ENCODE assay signal across 20 cellular contexts in the genomic region with DNA sequence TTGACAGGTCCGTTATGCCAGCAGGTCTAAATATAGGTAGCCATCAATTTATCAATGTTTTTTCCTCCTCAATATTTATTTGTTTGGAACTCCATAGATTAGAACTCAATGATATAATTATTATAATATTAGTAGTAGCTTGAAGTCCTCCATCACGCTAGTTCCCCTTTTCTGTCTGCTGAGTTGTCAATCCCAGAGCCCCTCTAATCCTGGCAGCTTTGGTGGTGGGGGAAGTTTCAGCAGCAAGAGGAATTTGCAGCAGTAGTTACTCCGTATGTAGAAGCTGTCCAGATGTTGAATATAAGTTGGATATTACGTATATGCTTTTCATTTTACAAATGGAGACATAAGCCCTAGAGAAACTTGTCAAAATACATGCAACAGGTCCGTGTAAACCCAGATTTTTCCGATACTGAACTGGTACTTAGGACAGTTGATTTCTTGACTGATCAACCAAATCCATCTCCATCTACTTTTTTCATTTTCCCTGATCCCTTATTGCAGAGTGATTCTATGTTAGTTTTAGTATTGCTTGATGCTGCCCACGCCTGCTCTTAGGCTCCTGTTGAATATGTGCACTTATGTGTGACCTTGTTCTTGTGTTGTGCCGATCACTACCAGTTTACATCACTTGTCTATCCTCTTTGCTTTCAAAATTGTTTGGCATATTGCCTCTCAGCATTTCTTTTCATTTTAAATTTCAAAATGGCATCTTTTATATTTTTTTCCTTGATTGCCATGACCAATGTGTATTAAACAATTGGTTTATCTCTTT. TPM values are rescaled to one million over a fixed set of nuclear protein-coding genes. Genes with fewer than 3 reads are reported as not detected.
A peak's percentile ranks its signal among the peaks of the same experiment; 100 is the strongest.
DNase-seq lines count a peak whose midpoint lies in the region; ATAC-seq, FAIRE-seq and TF ChIP-seq lines count a peak whose summit lies in the region.
"Had no signal": no experiment of that assay in that cellular context is flagged by ENCODE, and none has a peak within 500 bp of the region (broad histone marks: within the 10 kb centered on the region; RNA-seq: fewer than 3 reads in every experiment).

No MANE protein-coding gene starts in this region.

- ATAC-seq in activated CD4-positive, alpha-beta T cell treated with anti-CD3 and anti-CD28 coated beads for 36 hours, result peak; percentile 17
- ATAC-seq in activated CD8-positive, alpha-beta T cell treated with anti-CD3 and anti-CD28 coated beads, Interleukin-2, amount 10 ng/mL, durations not matched to agents 7 days and 5 days, result no peak
- ATAC-seq in natural killer cell (no peak), GM18517 (IDR thresholded peaks at IDR 0.05; ENCODE audit: unreplicated experiment) (no peak), GM19455 (IDR thresholded peaks at IDR 0.05; ENCODE audit: unreplicated experiment) (no peak)
- ATAC-seq: right cardiac atrium had no signal

- peak overlapping the region; percentile 92 for H3K27ac Mint-ChIP-seq in activated CD4-positive, alpha-beta T cell treated with anti-CD3 and anti-CD28 coated beads for 36 hours
- peak overlapping the region; percentile 31 for H3K27ac Mint-ChIP-seq in activated CD8-positive, alpha-beta T cell treated with anti-CD3 and anti-CD28 coated beads, Interleukin-2, amount 10 ng/mL, durations not matched to agents 7 days and 5 days
- H3K27ac Mint-ChIP-seq in natural killer cell, result peak overlapping the region; percentile 84 to 89
- H3K27ac Mint-ChIP-seq: H9 had no signal

- DNase-seq in activated CD4-positive, alpha-beta T cell treated with anti-CD3 and anti-CD28 coated beads for 36 hours, result no peak
- no peak for DNase-seq in activated CD4-positive, alpha-beta T cell treated with anti-CD3 and anti-CD28 coated beads, Interleukin-2, amount 50 U/mL, for 48 hours
- no peak for DNase-seq in GM12892 (ENCODE audit: insufficient read length)
- DNase-seq in activated CD8-positive, alpha-beta T cell treated with anti-CD3 and anti-CD28 coated beads, Interleukin-2, amount 10 ng/mL, durations not matched to agents 7 days and 5 days, result no peak
- no peak for DNase-seq in natural killer cell
- DNase-seq in NCI-H1694 treated with DMSO at 0.1 percent for 48 hours (lab: John Stamatoyannopoulos, UW), result no peak
- DNase-seq: activated CD4-positive, CD25-positive, alpha-beta regulatory T cell; activated effector memory CD4-positive, alpha-beta T cell treated with anti-CD3 and anti-CD28 coated beads, Interleukin-2, amount 50 U/mL, for 16 hours; COR-L47; foreskin fibroblast; GDM1; H9; NCI-H1092 treated with DMSO at 0.1 percent for 48 hours; NCI-H226; right cardiac atrium; stimulated activated CD4-positive, alpha-beta T cell treated with anti-CD3 and anti-CD28 coated beads, Interleukin-2, amount 100 ng/mL, for 48 hours had no signal

- intact Hi-C loops in activated CD4-positive, alpha-beta T cell treated with anti-CD3 and anti-CD28 coated beads for 36 hours (cut with DNase I, micrococcal nuclease), result loop anchor here in 1 of 2 experiments (2.0 to 5.0 kb wide), 2 partner anchors 144 to 241 kb away; partner anchors contain the start of genes RLF and ZMPSTE24
- intact Hi-C loops in natural killer cell (cut with micrococcal nuclease), result loop anchor here (5.0 to 10.0 kb wide), 2 partner anchors 144 to 327 kb away; partner anchors contain the start of gene ZMPSTE24

- peak; percentile 85 for FAIRE-seq in GM12892 (lab: Jason Lieb, UNC)
- FAIRE-seq: A204.1 had no signal

- peaks cover 57% of the 10 kb centered on the region for H3K36me3 Mint-ChIP-seq in activated CD4-positive, alpha-beta T cell treated with anti-CD3 and anti-CD28 coated beads for 36 hours (ENCODE audit: low read depth)
- H3K36me3 Mint-ChIP-seq in activated CD8-positive, alpha-beta T cell treated with anti-CD3 and anti-CD28 coated beads, Interleukin-2, amount 10 ng/mL, durations not matched to agents 7 days and 5 days (ENCODE audit: low read depth), result peaks cover 27% of the 10 kb centered on the region
- no peaks in the 10 kb centered on the region for H3K36me3 Mint-ChIP-seq in natural killer cell

- TF ChIP-seq POLR2A in GM12892 (IDR thresholded peaks at IDR 0.05; ENCODE audit: low read depth, low read length), result no peak; the same call in 1 of the 2 replicates

- TF ChIP-seq CTCF in natural killer cell (IDR thresholded peaks at IDR 0.05), result no peak

- peak overlapping the region; percentile 22 for H3K4me3 Mint-ChIP-seq in activated CD4-positive, alpha-beta T cell treated with anti-CD3 and anti-CD28 coated beads for 36 hours
- H3K4me3 Mint-ChIP-seq in activated CD8-positive, alpha-beta T cell treated with anti-CD3 and anti-CD28 coated beads, Interleukin-2, amount 10 ng/mL, durations not matched to agents 7 days and 5 days, result no peak overlapping the region
- no peak overlapping the region for H3K4me3 Mint-ChIP-seq in natural killer cell
- H3K4me3 Mint-ChIP-seq: H9, neural crest cell had no signal

- no peaks in the 10 kb centered on the region for H3K27me3 Mint-ChIP-seq in activated CD4-positive, alpha-beta T cell treated with anti-CD3 and anti-CD28 coated beads for 36 hours
- no peaks in the 10 kb centered on the region for H3K27me3 Mint-ChIP-seq in activated CD8-positive, alpha-beta T cell treated with anti-CD3 and anti-CD28 coated beads, Interleukin-2, amount 10 ng/mL, durations not matched to agents 7 days and 5 days (ENCODE audit: low read depth)
- H3K27me3 Mint-ChIP-seq in natural killer cell (ENCODE audit: low read depth in 2 of 2), result no peaks in the 10 kb centered on the region

- peaks cover 83% of the 10 kb centered on the region for H3K4me1 Mint-ChIP-seq in activated CD4-positive, alpha-beta T cell treated with anti-CD3 and anti-CD28 coated beads for 36 hours
- peaks cover 72% of the 10 kb centered on the region for H3K4me1 Mint-ChIP-seq in activated CD8-positive, alpha-beta T cell treated with anti-CD3 and anti-CD28 coated beads, Interleukin-2, amount 10 ng/mL, durations not matched to agents 7 days and 5 days (ENCODE audit: low read depth)
- H3K4me1 Mint-ChIP-seq in natural killer cell, result peaks cover 42 to 47% of the 10 kb centered on the region in 2 donors
- H3K4me1 Mint-ChIP-seq: H9 had no signal

- POLR2A ChIA-PET in activated CD4-positive, alpha-beta T cell treated with anti-CD3 and anti-CD28 coated beads for 36 hours (lab: Charles Lee), result interaction anchor here (1.1 kb wide), 1 partner anchor 18 kb away, joined by 3 read pairs; no protein-coding TSS in a partner anchor
- POLR2A ChIA-PET in activated CD8-positive, alpha-beta T cell treated with anti-CD3 and anti-CD28 coated beads, Interleukin-2, amount 10 ng/mL, durations not matched to agents 7 days and 5 days (lab: Charles Lee), result interaction anchor here (2.3 to 8.9 kb wide), 2 partner anchors 15 to 28 kb away, joined by 11 to 149 read pairs; partner anchors contain the start of gene SMAP2

- H3K9me3 Mint-ChIP-seq in activated CD4-positive, alpha-beta T cell treated with anti-CD3 and anti-CD28 coated beads for 36 hours (ENCODE audit: low read depth), result no peaks in the 10 kb centered on the region
- no peaks in the 10 kb centered on the region for H3K9me3 Mint-ChIP-seq in activated CD8-positive, alpha-beta T cell treated with anti-CD3 and anti-CD28 coated beads, Interleukin-2, amount 10 ng/mL, durations not matched to agents 7 days and 5 days (ENCODE audit: insufficient read depth)
- no peaks in the 10 kb centered on the region for H3K9me3 Mint-ChIP-seq in natural killer cell
- H3K9me3 Mint-ChIP-seq: H9, neural crest cell had no signal

- CTCF ChIA-PET in activated CD4-positive, alpha-beta T cell treated with anti-CD3 and anti-CD28 coated beads for 36 hours (lab: Charles Lee), result interaction anchor here (0.6 to 9.9 kb wide), 5 partner anchors 14 to 257 kb away, joined by 3 to 151 read pairs (median 4); no protein-coding TSS in a partner anchor
- CTCF ChIA-PET in activated CD8-positive, alpha-beta T cell treated with anti-CD3 and anti-CD28 coated beads, Interleukin-2, amount 10 ng/mL, durations not matched to agents 7 days and 5 days (lab: Charles Lee), result interaction anchor here (2.7 to 9.0 kb wide), 3 partner anchors 15 to 86 kb away, joined by 14 to 206 read pairs (median 21); no protein-coding TSS in a partner anchor

RNA-seq across cellular contexts. Expression of gene SMAP2, which starts 28.1 kb away (rescaled TPM):
- 100 to 1,000 TPM; 241 to 258 TPM for total RNA-seq in activated CD4-positive, alpha-beta T cell treated with anti-CD3 and anti-CD28 coated beads for 36 hours
- 122 TPM for polyA plus RNA-seq in GM12892 (2012; ENCODE audit: missing spikeins)
- 100 to 1,000 TPM; 106 to 107 TPM for total RNA-seq in activated CD8-positive, alpha-beta T cell treated with anti-CD3 and anti-CD28 coated beads, Interleukin-2, amount 10 ng/mL, durations not matched to agents 7 days and 5 days
- 100 to 1,000 TPM in 2 of 3 donors, 10 to 100 TPM in 1; 95.0 to 136 (median 127) TPM for total RNA-seq in natural killer cell

RNA-seq across cellular contexts. Expression of gene ZFP69B, which starts 48.7 kb away (rescaled TPM):
- 1 to 10 TPM; 4.6 to 5.3 TPM for total RNA-seq in activated CD4-positive, alpha-beta T cell treated with anti-CD3 and anti-CD28 coated beads for 36 hours
- 2.8 TPM for polyA plus RNA-seq in GM12892 (2012; ENCODE audit: missing spikeins)
- total RNA-seq in activated CD8-positive, alpha-beta T cell treated with anti-CD3 and anti-CD28 coated beads, Interleukin-2, amount 10 ng/mL, durations not matched to agents 7 days and 5 days, result 1 to 10 TPM; 3.6 to 3.8 TPM
- total RNA-seq in natural killer cell, result 1 to 10 TPM; 2.2 to 2.4 (median 2.3) TPM

Comparison
In these comparisons a context has a peak if more than half of its experiments do, and no peak if none do; other contexts are left out.
1. H3K27ac Mint-ChIP-seq: peak in every context shown above with its lines; median percentile 92 in activated CD4-positive, alpha-beta T cell treated with anti-CD3 and anti-CD28 coated beads for 36 hours; 86 in natural killer cell; 31 in activated CD8-positive, alpha-beta T cell treated with anti-CD3 and anti-CD28 coated beads, Interleukin-2, amount 10 ng/mL, durations not matched to agents 7 days and 5 days.